ENCODE assay signal across 8 cellular contexts in genomic region chr1:20786310-20787099, GRCh38. TPM values are rescaled to one million over a fixed set of nuclear protein-coding genes. Genes with fewer than 3 reads are reported as not detected.
A peak's percentile ranks its signal among the peaks of the same experiment; 100 is the strongest.
DNase-seq lines count a peak whose midpoint lies in the region; ATAC-seq, FAIRE-seq and TF ChIP-seq lines count a peak whose summit lies in the region.

No MANE protein-coding gene starts in this region.

- H4K20me1 ChIP-seq in DND-41 (ENCODE audit: insufficient read depth, low read length) (peaks cover 44% of the 10 kb centered on the region), GM23248 (ENCODE audit: insufficient read depth) (peaks cover 13% of the 10 kb centered on the region; the same call in 1 of the 2 replicates), Karpas-422 (ENCODE audit: insufficient read depth, low read depth, low read length) (peaks cover 13% of the 10 kb centered on the region; the same call in 1 of the 2 replicates), fibroblast of lung (ENCODE audit: control insufficient read depth, extremely low read depth, insufficient read depth, low read length) (peaks cover 3% of the 10 kb centered on the region)

- H3K27ac Mint-ChIP-seq in naive thymus-derived CD4-positive, alpha-beta T cell = peak overlapping the region; percentile 87 to 99 (median 92)
- H3K27ac Mint-ChIP-seq in stimulated activated memory B cell treated with anti-CD40 and anti-IgM and Interleukin-4, amounts not matched to agents 10 μg/mL and 1 μg/mL and 100 μg/mL, for 72 hours = peak overlapping the region; percentile 93

- H3K4me2 ChIP-seq in DND-41 (ENCODE audit: insufficient read depth, low read length) (peak overlapping the region; percentile 81), GM23248 (ENCODE audit: unreplicated experiment) (peak overlapping the region; percentile 89), Karpas-422 (ENCODE audit: low read depth, low read length, poor library complexity, severe bottlenecking) (peak overlapping the region; percentile 89), fibroblast of lung (ENCODE audit: extremely low read depth, insufficient read depth, low read length) (peak overlapping the region; percentile 93)

- H3K27ac ChIP-seq in DND-41 (ENCODE audit: low read length) (peak overlapping the region; percentile 91), GM23248 (peak overlapping the region; percentile 97), Karpas-422 (ENCODE audit: low read length) (peak overlapping the region; percentile 91), fibroblast of lung (ENCODE audit: insufficient read depth, low read length) (peak overlapping the region; percentile 96)
- H3K27ac ChIP-seq in naive thymus-derived CD4-positive, alpha-beta T cell (ENCODE audit: low read depth, low read length) = peak overlapping the region; percentile 94

- H3K4me1 ChIP-seq in DND-41 (ENCODE audit: insufficient read depth, low read length) = peaks cover 40% of the 10 kb centered on the region
- H3K4me1 ChIP-seq in GM23248 (ENCODE audit: insufficient read depth) = peaks cover 14% of the 10 kb centered on the region
- H3K4me1 ChIP-seq in Karpas-422 (ENCODE audit: low read length) = peaks cover 27% of the 10 kb centered on the region
- peaks cover 3% of the 10 kb centered on the region for H3K4me1 ChIP-seq in fibroblast of lung (ENCODE audit: control insufficient read depth, extremely low read depth, insufficient read depth, low read length)
- peaks cover 28 to 30% of the 10 kb centered on the region in 2 donors for H3K4me1 ChIP-seq in naive thymus-derived CD4-positive, alpha-beta T cell (ENCODE audit: control insufficient read depth in 2 of 2, insufficient read depth in 2 of 2, low read length in 2 of 2)

- peaks cover 30% of the 10 kb centered on the region for H3F3A ChIP-seq in GM23248 (ENCODE audit: insufficient read depth)

- H3K27me3 Mint-ChIP-seq in naive thymus-derived CD4-positive, alpha-beta T cell = peaks cover 0 to 2% (median 0%) of the 10 kb centered on the region in 5 donors
- no peaks in the 10 kb centered on the region for H3K27me3 Mint-ChIP-seq in stimulated activated memory B cell treated with anti-CD40 and anti-IgM and Interleukin-4, amounts not matched to agents 10 μg/mL and 1 μg/mL and 100 μg/mL, for 72 hours

- 0 to 1% methylated on average over 49 to 92 of the region's 105 CpGs for WGBS in GM23248 (ENCODE audit: low coverage in 1 of 2, low lambda C conversion rate in 2 of 2, missing lambda C conversion rate in 2 of 2), 2 experiments

- H3K36me3 Mint-ChIP-seq in naive thymus-derived CD4-positive, alpha-beta T cell = peaks cover 0 to 2% (median 0%) of the 10 kb centered on the region in 5 donors
- H3K36me3 Mint-ChIP-seq in stimulated activated memory B cell treated with anti-CD40 and anti-IgM and Interleukin-4, amounts not matched to agents 10 μg/mL and 1 μg/mL and 100 μg/mL, for 72 hours = no peaks in the 10 kb centered on the region

- H3K9me3 Mint-ChIP-seq in naive thymus-derived CD4-positive, alpha-beta T cell = peaks cover 0 to 3% (median 0%) of the 10 kb centered on the region in 11 donors
- H3K9me3 Mint-ChIP-seq in stimulated activated memory B cell treated with anti-CD40 and anti-IgM and Interleukin-4, amounts not matched to agents 10 μg/mL and 1 μg/mL and 100 μg/mL, for 72 hours = no peaks in the 10 kb centered on the region

- ATAC-seq in DND-41 (ENCODE audit: insufficient read depth, low read depth) = peak; percentile 82
- peak; percentile 86 for ATAC-seq in naive thymus-derived CD4-positive, alpha-beta T cell
- ATAC-seq in stimulated activated memory B cell treated with anti-CD40 and anti-IgM and Interleukin-4, amounts not matched to agents 10 μg/mL and 1 μg/mL and 100 μg/mL, for 72 hours = peak; percentile 91

- CTCF ChIA-PET in naive thymus-derived CD4-positive, alpha-beta T cell (lab: Charles Lee) = interaction anchor here (1.0 kb wide), 1 partner anchor 18 kb away, joined by 3 read pairs; no protein-coding TSS in a partner anchor

- in situ Hi-C loops in GM23248 (cut with MboI) = no loop called here

- H3K36me3 ChIP-seq in DND-41 (ENCODE audit: insufficient read depth, low read length) (peaks cover 27% of the 10 kb centered on the region), GM23248 (ENCODE audit: low read depth) (no peaks in the 10 kb centered on the region), Karpas-422 (ENCODE audit: insufficient read depth, low read length) (0 out of 2 replicates have a peak, but pooled peaks cover 4% of the 10 kb centered on the region), fibroblast of lung (ENCODE audit: control insufficient read depth, insufficient read depth, low read length) (no peaks in the 10 kb centered on the region)
- peaks cover 0 to 7% (median 0%) of the 10 kb centered on the region in 3 experiments for H3K36me3 ChIP-seq in naive thymus-derived CD4-positive, alpha-beta T cell (ENCODE audit: control insufficient read depth in 2 of 3, insufficient read depth in 3 of 3, low read length in 3 of 3)

- intact Hi-C loops in naive thymus-derived CD4-positive, alpha-beta T cell (cut with micrococcal nuclease) = loop anchor here (1.0 to 5.0 kb wide), 12 partner anchors 53 to 1666 kb away; partner anchors contain the start of genes DDOST (in 2 of the 2), EIF4G3 (in 2 of the 2), ZBTB40 (in 2 of the 2) and MUL1 (in 1 of the 2)

- TF ChIP-seq CTCF in DND-41 (IDR thresholded peaks at IDR 0.05; ENCODE audit: borderline replicate concordance, extremely low read depth, low read length, poor library complexity, severe bottlenecking) (no peak), fibroblast of lung (conservative IDR thresholded peaks at IDR 0.05 in 1 of 2, IDR thresholded peaks at IDR 0.05 in 1 of 2; ENCODE audit: low read depth in 1 of 2, low read length in 2 of 2) (no peak)

- H3K9ac ChIP-seq in DND-41 (ENCODE audit: low read depth, low read length) (peak overlapping the region; percentile 92), GM23248 (peak overlapping the region; percentile 96), Karpas-422 (ENCODE audit: low read length) (peak overlapping the region; percentile 97), fibroblast of lung (ENCODE audit: insufficient read depth, low read length) (peak overlapping the region; percentile 89)

- peak overlapping the region; percentile 90 to 100 (median 98) for H3K4me3 Mint-ChIP-seq in naive thymus-derived CD4-positive, alpha-beta T cell
- H3K4me3 Mint-ChIP-seq in stimulated activated memory B cell treated with anti-CD40 and anti-IgM and Interleukin-4, amounts not matched to agents 10 μg/mL and 1 μg/mL and 100 μg/mL, for 72 hours = peak overlapping the region; percentile 99

- POLR2A ChIA-PET in naive thymus-derived CD4-positive, alpha-beta T cell (lab: Charles Lee) = interaction anchor here (0.7 to 3.2 kb wide), 17 partner anchors 9 to 558 kb away, joined by 3 to 14 read pairs (median 3); partner anchors contain the start of genes DDOST, KIF17 and PINK1

- H3K9me3 ChIP-seq in DND-41 (ENCODE audit: insufficient read depth, low read length, severe bottlenecking) = no peaks in the 10 kb centered on the region
- H3K9me3 ChIP-seq in GM23248 (ENCODE audit: low read depth) = no peaks in the 10 kb centered on the region
- no peaks in the 10 kb centered on the region for H3K9me3 ChIP-seq in Karpas-422 (ENCODE audit: low read length)
- H3K9me3 ChIP-seq in fibroblast of lung (ENCODE audit: control insufficient read depth, insufficient read depth, low read depth, low read length) = no peaks in the 10 kb centered on the region
- H3K9me3 ChIP-seq in naive thymus-derived CD4-positive, alpha-beta T cell (ENCODE audit: control insufficient read depth in 2 of 3, low read length in 3 of 3) = no peaks in the 10 kb centered on the region

- H3K9me2 ChIP-seq in GM23248 (ENCODE audit: insufficient read depth) = no peaks in the 10 kb centered on the region
- H3K9me2 ChIP-seq in Karpas-422 (replicated peaks; ENCODE audit: insufficient read depth, low read length) = no peaks in the 10 kb centered on the region

- H3K4me1 Mint-ChIP-seq in naive thymus-derived CD4-positive, alpha-beta T cell = peaks cover 16 to 49% (median 36%) of the 10 kb centered on the region in 7 donors
- peaks cover 34% of the 10 kb centered on the region for H3K4me1 Mint-ChIP-seq in stimulated activated memory B cell treated with anti-CD40 and anti-IgM and Interleukin-4, amounts not matched to agents 10 μg/mL and 1 μg/mL and 100 μg/mL, for 72 hours

- peak overlapping the region; percentile 80 for H2AFZ ChIP-seq in DND-41 (ENCODE audit: low read depth, low read length)
- peak overlapping the region; percentile 44 for H2AFZ ChIP-seq in GM23248
- H2AFZ ChIP-seq in Karpas-422 (ENCODE audit: low read length) = peak overlapping the region; percentile 19; the same call in 1 of the 2 replicates
- peak overlapping the region; percentile 54 for H2AFZ ChIP-seq in fibroblast of lung (ENCODE audit: low read length)

- H3K79me2 ChIP-seq in DND-41 (ENCODE audit: insufficient read depth, low read length) = peaks cover 51% of the 10 kb centered on the region
- H3K79me2 ChIP-seq in GM23248 (ENCODE audit: insufficient read depth) = peaks cover 49% of the 10 kb centered on the region
- H3K79me2 ChIP-seq in Karpas-422 (ENCODE audit: low read length) = peaks cover 49% of the 10 kb centered on the region
- peaks cover 48% of the 10 kb centered on the region for H3K79me2 ChIP-seq in fibroblast of lung (ENCODE audit: control insufficient read depth, insufficient read depth, low read length)

- DNase-seq in DND-41 (peak; percentile 98), GM23248 (peak; percentile 97), Karpas-422 (peak; percentile 97), RCC 7860 (ENCODE audit: low spot score) (peak; percentile 86), fibroblast of lung (ENCODE audit: low read depth in 2 of 2) (peak; percentile 89 to 94)
- DNase-seq in activated T-helper 1 cell treated with anti-CD3 and anti-CD28 coated beads, Interleukin-2, amount 50 U/mL, for 16 hours (ENCODE audit: low read depth in 1 of 2, low spot score in 1 of 2) = peak; percentile 91 to 96
- DNase-seq in naive thymus-derived CD4-positive, alpha-beta T cell = peak; percentile 93 to 99 (median 97)

- no peak for FAIRE-seq in RCC 7860 (lab: Jason Lieb, UNC)

- H3K27me3 ChIP-seq in DND-41 (ENCODE audit: insufficient read depth, low read length, poor library complexity) (no peaks in the 10 kb centered on the region), GM23248 (replicated peaks; ENCODE audit: insufficient read depth) (no peaks in the 10 kb centered on the region), Karpas-422 (ENCODE audit: low read length) (no peaks in the 10 kb centered on the region), fibroblast of lung (ENCODE audit: control insufficient read depth, insufficient read depth, low read length) (no peaks in the 10 kb centered on the region)
- H3K27me3 ChIP-seq in naive thymus-derived CD4-positive, alpha-beta T cell (ENCODE audit: control insufficient read depth in 2 of 2, insufficient read depth in 2 of 2, low read length in 2 of 2) = no peaks in the 10 kb centered on the region

- H3K4me3 ChIP-seq in DND-41 (ENCODE audit: low read depth in 1 of 2, low read length in 2 of 2) (peak overlapping the region; percentile 78 to 85), GM23248 (peak overlapping the region; percentile 98), Karpas-422 (ENCODE audit: low read length) (peak overlapping the region; percentile 92), fibroblast of lung (replicated peaks in 1 of 4; ENCODE audit: control extremely low read depth in 1 of 4, insufficient read depth in 1 of 4, low read depth in 3 of 4, low read length in 4 of 4) (peak overlapping the region; percentile 83 to 98 (median 96))
- peak overlapping the region; percentile 85 for H3K4me3 ChIP-seq in naive thymus-derived CD4-positive, alpha-beta T cell (ENCODE audit: low read length)

RNA-seq across cellular contexts. Expression of gene HP1BP3, which starts 0.6 kb away (rescaled TPM):
- 141 and 151 TPM in 2 replicates for total RNA-seq in GM23248 (2014; rRNA removed; shearing (Covaris generic))
- 129 and 138 TPM in 2 replicates for polyA plus RNA-seq in GM23248 (2016; fragmentation: Nextera tagmentation; extraction: Ambion mirVana)
- 175 and 243 TPM in 2 replicates for total RNA-seq in Karpas-422 (2014; rRNA removed; shearing (Covaris generic); ENCODE audit: low replicate concordance)
- 254 and 255 TPM in 2 replicates for total RNA-seq in fibroblast of lung
- 200 and 201 TPM in 2 replicates for polyA plus RNA-seq in fibroblast of lung
- 105 and 126 TPM in 2 replicates for polyA plus RNA-seq in fibroblast of lung (2012)
- polyA minus RNA-seq in fibroblast of lung (ENCODE audit: low replicate concordance) = 23.1 and 32.4 TPM in 2 replicates
- 100 to 1,000 TPM; 236 to 417 (median 288) TPM for total RNA-seq in naive thymus-derived CD4-positive, alpha-beta T cell
- 100 to 1,000 TPM; 234 to 322 TPM for polyA plus RNA-seq in naive thymus-derived CD4-positive, alpha-beta T cell

RNA-seq across cellular contexts. Expression of gene SH2D5, which starts 54.0 kb away (rescaled TPM):
- total RNA-seq in GM23248 (2014; rRNA removed; shearing (Covaris generic)) = 1.0 and 1.4 TPM in 2 replicates
- polyA plus RNA-seq in GM23248 (2016; fragmentation: Nextera tagmentation; extraction: Ambion mirVana) = 0.43 and 1.1 TPM in 2 replicates
- total RNA-seq in Karpas-422 (2014; rRNA removed; shearing (Covaris generic); ENCODE audit: low replicate concordance) = 0.07 TPM in 1 of 2 replicates, not detected in the other
- 2.3 and 5.0 TPM in 2 replicates for total RNA-seq in fibroblast of lung
- 3.6 and 7.3 TPM in 2 replicates for polyA plus RNA-seq in fibroblast of lung
- 5.2 and 11.8 TPM in 2 replicates for polyA plus RNA-seq in fibroblast of lung (2012)
- polyA minus RNA-seq in fibroblast of lung (ENCODE audit: low replicate concordance) = 5.1 and 13.1 TPM in 2 replicates
- total RNA-seq in naive thymus-derived CD4-positive, alpha-beta T cell = under 1 TPM in 2 of 5 experiments, not detected in 3; 0.35 TPM
- not detected for polyA plus RNA-seq in naive thymus-derived CD4-positive, alpha-beta T cell

Comparison
In these comparisons a context has a peak if more than half of its experiments do, and no peak if none do; other contexts are left out.
1. Peak in every context shown above with its lines: DNase-seq, ATAC-seq, H3K4me3 ChIP-seq and H3K27ac ChIP-seq.
2. H2AFZ ChIP-seq: peak in every context shown above with its lines; median percentile 80 in DND-41; 54 in fibroblast of lung; 44 in GM23248; 19 in Karpas-422.